In genomic region chr2:29160184-29160583, GRCh38 we compare ENCODE assay signal across 27 cellular contexts.
"Had no signal": no experiment of that assay in that cellular context is flagged by ENCODE, and none has a peak within 500 bp of the region (broad histone marks: within the 10 kb centered on the region; RNA-seq: fewer than 3 reads in every experiment).

No MANE protein-coding gene starts in this region.

- DNase-seq: hippocampal formation; kidney glomerular epithelial cell; left cardiac atrium; left ventricle myocardium superior; lower lobe of right lung; mammary epithelial cell; mesenchymal stem cell; naive thymus-derived CD8-positive, alpha-beta T cell; ovary; retina; right cardiac atrium; stimulated activated CD4-positive, alpha-beta T cell treated with anti-CD3 and anti-CD28 coated beads, Interleukin-12 subunit alpha, Interleukin-12 subunit beta, amount 100 ng/mL, for 4 hours; stimulated activated CD4-positive, alpha-beta T cell treated with anti-CD3 and anti-CD28 coated beads, Interleukin-15, amount 100 ng/mL, for 24 hours; stimulated activated CD4-positive, alpha-beta T cell treated with anti-CD3 and anti-CD28 coated beads, Interleukin-2, amount 100 ng/mL, for 24 hours; stimulated activated CD4-positive, alpha-beta T cell treated with anti-CD3 and anti-CD28 coated beads, Interleukin-4, amount 100 ng/mL, for 1 hour; stimulated activated naive CD4-positive, alpha-beta T cell; uterus had no signal

- H3K27ac ChIP-seq: lower lobe of right lung, ovary, prostate gland, skin epidermis, suprapubic skin, thoracic aorta, uterus had no signal

- H3K9me3 ChIP-seq: lower lobe of right lung, ovary, prostate gland, suprapubic skin, thoracic aorta, tibial nerve, uterus had no signal

- ATAC-seq: left cardiac atrium; left lobe of liver; left ventricle myocardium superior; lower lobe of right lung; naive thymus-derived CD8-positive, alpha-beta T cell; right cardiac atrium; sciatic nerve had no signal

- H3K4me3 Mint-ChIP-seq: naive thymus-derived CD8-positive, alpha-beta T cell; nephron; stimulated activated naive CD8-positive, alpha-beta T cell treated with anti-CD3 and anti-CD28 coated beads, Interleukin-15, Interleukin-2, amounts not matched to agents 100 ng/mL and 50 ng/mL, for 24 hours; type B pancreatic cell had no signal

- H3K4me3 ChIP-seq: lower lobe of right lung, ovary, prostate gland, skin epidermis, suprapubic skin, thoracic aorta, tibial nerve, uterus had no signal

- H3K27me3 ChIP-seq: ovary, suprapubic skin, tibial nerve, uterus had no signal

- H3K27me3 Mint-ChIP-seq: naive thymus-derived CD8-positive, alpha-beta T cell; stimulated activated naive CD8-positive, alpha-beta T cell treated with anti-CD3 and anti-CD28 coated beads, Interleukin-15, Interleukin-2, amounts not matched to agents 100 ng/mL and 50 ng/mL, for 24 hours; type B pancreatic cell had no signal

- H3K9me3 Mint-ChIP-seq: naive thymus-derived CD8-positive, alpha-beta T cell; nephron; stimulated activated naive CD8-positive, alpha-beta T cell treated with anti-CD3 and anti-CD28 coated beads, Interleukin-15, Interleukin-2, amounts not matched to agents 100 ng/mL and 50 ng/mL, for 24 hours; type B pancreatic cell had no signal

- H3K27ac Mint-ChIP-seq: naive thymus-derived CD8-positive, alpha-beta T cell; nephron; stimulated activated naive CD8-positive, alpha-beta T cell treated with anti-CD3 and anti-CD28 coated beads, Interleukin-15, Interleukin-2, amounts not matched to agents 100 ng/mL and 50 ng/mL, for 24 hours; type B pancreatic cell had no signal

- H3K36me3 ChIP-seq: ovary, prostate gland, uterus had no signal

- H3K4me1 ChIP-seq: lower lobe of right lung, suprapubic skin, tibial nerve, uterus had no signal
